In the genomic region with DNA sequence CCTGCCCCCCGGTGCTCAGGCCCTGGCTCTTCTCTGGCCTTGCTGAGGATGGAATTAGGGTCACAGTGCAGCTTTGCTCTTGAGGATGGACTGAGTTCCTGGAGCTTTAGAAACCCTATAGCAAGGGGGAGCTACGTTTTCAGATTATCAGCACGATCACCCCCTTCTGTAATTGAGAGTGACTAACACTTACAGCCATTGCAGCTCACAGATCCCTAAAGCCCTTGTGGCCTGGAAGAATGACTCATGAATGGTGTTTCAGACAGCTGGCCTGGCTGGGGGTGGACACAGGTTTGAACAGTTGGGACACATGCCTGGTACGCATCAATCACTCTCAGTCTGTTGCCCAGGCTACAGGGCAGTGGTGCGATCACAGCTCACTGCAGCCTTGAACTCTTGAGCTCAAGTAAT, we compare ENCODE assay signal across 1 cellular context.
TF ChIP-seq lines count a peak whose summit lies in the region.

No MANE protein-coding gene starts in this region.

TF ChIP-seq in K562, 482 proteins besides CTCF, POLR2A, EP300 and RAD21 (continued from another document):
- TF ChIP-seq, protein P1, sequence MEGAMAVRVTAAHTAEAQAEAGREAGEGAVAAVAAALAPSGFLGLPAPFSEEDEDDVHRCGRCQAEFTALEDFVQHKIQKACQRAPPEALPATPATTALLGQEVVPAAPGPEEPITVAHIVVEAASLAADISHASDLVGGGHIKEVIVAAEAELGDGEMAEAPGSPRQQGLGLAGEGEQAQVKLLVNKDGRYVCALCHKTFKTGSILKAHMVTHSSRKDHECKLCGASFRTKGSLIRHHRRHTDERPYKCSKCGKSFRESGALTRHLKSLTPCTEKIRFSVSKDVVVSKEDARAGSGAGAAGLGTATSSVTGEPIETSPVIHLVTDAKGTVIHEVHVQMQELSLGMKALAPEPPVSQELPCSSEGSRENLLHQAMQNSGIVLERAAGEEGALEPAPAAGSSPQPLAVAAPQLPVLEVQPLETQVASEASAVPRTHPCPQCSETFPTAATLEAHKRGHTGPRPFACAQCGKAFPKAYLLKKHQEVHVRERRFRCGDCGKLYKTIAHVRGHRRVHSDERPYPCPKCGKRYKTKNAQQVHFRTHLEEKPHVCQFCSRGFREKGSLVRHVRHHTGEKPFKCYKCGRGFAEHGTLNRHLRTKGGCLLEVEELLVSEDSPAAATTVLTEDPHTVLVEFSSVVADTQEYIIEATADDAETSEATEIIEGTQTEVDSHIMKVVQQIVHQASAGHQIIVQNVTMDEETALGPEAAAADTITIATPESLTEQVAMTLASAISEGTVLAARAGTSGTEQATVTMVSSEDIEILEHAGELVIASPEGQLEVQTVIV (CRISPR knock-in tag; IDR thresholded peaks at IDR 0.05; ENCODE audit: borderline replicate concordance): no peak
- TF ChIP-seq ZNF124 (CRISPR knock-in tag; IDR thresholded peaks at IDR 0.05) (no peak), TEAD2 (tag; IDR thresholded peaks at IDR 0.05) (no peak), SMAD3 (CRISPR knock-in tag; conservative IDR thresholded peaks at IDR 0.05) (no peak), JUND (IDR thresholded peaks at IDR 0.05; ENCODE audit: borderline replicate concordance, low read depth, low read length) (peak; percentile 98), JUND (tag; IDR thresholded peaks at IDR 0.05; ENCODE audit: borderline replicate concordance, low read depth, low read length) (peak; percentile 91), NFYB (IDR thresholded peaks at IDR 0.05; ENCODE audit: extremely low read depth, insufficient read length) (no peak), C11orf30 (IDR thresholded peaks at IDR 0.05; ENCODE audit: low read depth) (peak; percentile 59), DPF2 (IDR thresholded peaks at IDR 0.05) (peak; percentile 93), CCNT2 (IDR thresholded peaks at IDR 0.05; ENCODE audit: borderline replicate concordance, extremely low read depth, insufficient read length, low read depth, low read length) (peak; percentile 38), ZNF707 (CRISPR knock-in tag; conservative IDR thresholded peaks at IDR 0.05) (no peak), ELF1 (tag; IDR thresholded peaks at IDR 0.05) (no peak), HMGN3 (IDR thresholded peaks at IDR 0.05; ENCODE audit: borderline replicate concordance, extremely low read depth, insufficient read length, low read depth, low read length) (no peak), ZNF224 (CRISPR knock-in tag; IDR thresholded peaks at IDR 0.05) (no peak), ZNF586 (CRISPR knock-in tag; conservative IDR thresholded peaks at IDR 0.05) (no peak), CBX1 (IDR thresholded peaks at IDR 0.05; ENCODE audit: low read depth) (no peak), MCM7 (IDR thresholded peaks at IDR 0.05) (no peak), KLF13 (tag; IDR thresholded peaks at IDR 0.05; ENCODE audit: borderline replicate concordance, low read depth) (no peak), ASH1L (IDR thresholded peaks at IDR 0.05; ENCODE audit: borderline replicate concordance, low read depth, partially characterized antibody) (no peak), NELFE (IDR thresholded peaks at IDR 0.05; ENCODE audit: insufficient read depth, insufficient read length) (no peak), SOX6 (IDR thresholded peaks at IDR 0.05) (peak; percentile 78), BRD9 (IDR thresholded peaks at IDR 0.05; ENCODE audit: low read depth, partially characterized antibody) (no peak), ARID1B (IDR thresholded peaks at IDR 0.05) (peak; percentile 90), FOS (IDR thresholded peaks at IDR 0.05; ENCODE audit: extremely low read depth, insufficient read length) (peak; percentile 57), PHB2 (IDR thresholded peaks at IDR 0.05; ENCODE audit: low read depth) (no peak), ZNF175 (CRISPR knock-in tag; IDR thresholded peaks at IDR 0.05; ENCODE audit: low read depth) (no peak), RBM14 (IDR thresholded peaks at IDR 0.05; ENCODE audit: borderline replicate concordance, insufficient read depth, low read depth, low read length) (no peak), XRCC3 (IDR thresholded peaks at IDR 0.05) (no peak), SLC30A9 (CRISPR knock-in tag; IDR thresholded peaks at IDR 0.05) (no peak), ZNF436 (CRISPR knock-in tag; IDR thresholded peaks at IDR 0.05) (no peak), ZNF766 (CRISPR knock-in tag; conservative IDR thresholded peaks at IDR 0.05) (peak; percentile 88; the same call in 1 of the 2 replicates), POLR2B (IDR thresholded peaks at IDR 0.05; ENCODE audit: low read depth, partially characterized antibody) (no peak), SMARCC2 (IDR thresholded peaks at IDR 0.05; ENCODE audit: low read depth) (peak; percentile 76), ZBTB1 (CRISPR knock-in tag; IDR thresholded peaks at IDR 0.05; ENCODE audit: borderline replicate concordance, low read depth) (no peak), TSC22D4 (tag; IDR thresholded peaks at IDR 0.05) (no peak), ZKSCAN1 (IDR thresholded peaks at IDR 0.05; ENCODE audit: low read depth, low read length) (no peak), GTF2F1 (IDR thresholded peaks at IDR 0.05; ENCODE audit: low read depth, low read length) (no peak), LCOR (CRISPR knock-in tag; IDR thresholded peaks at IDR 0.05) (no peak), DACH1 (IDR thresholded peaks at IDR 0.05; ENCODE audit: partially characterized antibody) (peak; percentile 77), POLR2AphosphoS5 (IDR thresholded peaks at IDR 0.05; ENCODE audit: control insufficient read depth, insufficient read depth, low read depth, low read length) (peak; percentile 45; the same call in 1 of the 2 replicates), FOXJ2 (tag; IDR thresholded peaks at IDR 0.05) (peak; percentile 60; the same call in 1 of the 2 replicates), RFX5 (IDR thresholded peaks at IDR 0.05; ENCODE audit: low read depth, low read length) (no peak), HDAC2 (IDR thresholded peaks at IDR 0.05) (0 out of 2 replicates have a peak, but pooled peaks have one; percentile 34), POLR2H (tag; IDR thresholded peaks at IDR 0.05; ENCODE audit: low read depth) (no peak), SNRNP70 (optimal IDR thresholded peaks at IDR 0.05; ENCODE audit: low read depth, low read length) (no peak)
- TF ChIP-seq, protein P2, sequence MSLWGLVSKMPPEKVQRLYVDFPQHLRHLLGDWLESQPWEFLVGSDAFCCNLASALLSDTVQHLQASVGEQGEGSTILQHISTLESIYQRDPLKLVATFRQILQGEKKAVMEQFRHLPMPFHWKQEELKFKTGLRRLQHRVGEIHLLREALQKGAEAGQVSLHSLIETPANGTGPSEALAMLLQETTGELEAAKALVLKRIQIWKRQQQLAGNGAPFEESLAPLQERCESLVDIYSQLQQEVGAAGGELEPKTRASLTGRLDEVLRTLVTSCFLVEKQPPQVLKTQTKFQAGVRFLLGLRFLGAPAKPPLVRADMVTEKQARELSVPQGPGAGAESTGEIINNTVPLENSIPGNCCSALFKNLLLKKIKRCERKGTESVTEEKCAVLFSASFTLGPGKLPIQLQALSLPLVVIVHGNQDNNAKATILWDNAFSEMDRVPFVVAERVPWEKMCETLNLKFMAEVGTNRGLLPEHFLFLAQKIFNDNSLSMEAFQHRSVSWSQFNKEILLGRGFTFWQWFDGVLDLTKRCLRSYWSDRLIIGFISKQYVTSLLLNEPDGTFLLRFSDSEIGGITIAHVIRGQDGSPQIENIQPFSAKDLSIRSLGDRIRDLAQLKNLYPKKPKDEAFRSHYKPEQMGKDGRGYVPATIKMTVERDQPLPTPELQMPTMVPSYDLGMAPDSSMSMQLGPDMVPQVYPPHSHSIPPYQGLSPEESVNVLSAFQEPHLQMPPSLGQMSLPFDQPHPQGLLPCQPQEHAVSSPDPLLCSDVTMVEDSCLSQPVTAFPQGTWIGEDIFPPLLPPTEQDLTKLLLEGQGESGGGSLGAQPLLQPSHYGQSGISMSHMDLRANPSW (CRISPR knock-in tag; IDR thresholded peaks at IDR 0.05): no peak
- TF ChIP-seq, protein P3, sequence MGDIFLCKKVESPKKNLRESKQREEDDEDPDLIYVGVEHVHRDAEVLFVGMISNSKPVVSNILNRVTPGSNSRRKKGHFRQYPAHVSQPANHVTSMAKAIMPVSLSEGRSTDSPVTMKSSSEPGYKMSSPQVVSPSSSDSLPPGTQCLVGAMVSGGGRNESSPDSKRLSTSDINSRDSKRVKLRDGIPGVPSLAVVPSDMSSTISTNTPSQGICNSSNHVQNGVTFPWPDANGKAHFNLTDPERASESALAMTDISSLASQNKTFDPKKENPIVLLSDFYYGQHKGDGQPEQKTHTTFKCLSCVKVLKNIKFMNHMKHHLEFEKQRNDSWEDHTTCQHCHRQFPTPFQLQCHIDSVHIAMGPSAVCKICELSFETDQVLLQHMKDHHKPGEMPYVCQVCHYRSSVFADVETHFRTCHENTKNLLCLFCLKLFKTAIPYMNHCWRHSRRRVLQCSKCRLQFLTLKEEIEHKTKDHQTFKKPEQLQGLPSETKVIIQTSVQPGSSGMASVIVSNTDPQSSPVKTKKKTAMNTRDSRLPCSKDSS (IDR thresholded peaks at IDR 0.05; ENCODE audit: low read depth, partially characterized antibody): no peak
- TF ChIP-seq, protein P4, sequence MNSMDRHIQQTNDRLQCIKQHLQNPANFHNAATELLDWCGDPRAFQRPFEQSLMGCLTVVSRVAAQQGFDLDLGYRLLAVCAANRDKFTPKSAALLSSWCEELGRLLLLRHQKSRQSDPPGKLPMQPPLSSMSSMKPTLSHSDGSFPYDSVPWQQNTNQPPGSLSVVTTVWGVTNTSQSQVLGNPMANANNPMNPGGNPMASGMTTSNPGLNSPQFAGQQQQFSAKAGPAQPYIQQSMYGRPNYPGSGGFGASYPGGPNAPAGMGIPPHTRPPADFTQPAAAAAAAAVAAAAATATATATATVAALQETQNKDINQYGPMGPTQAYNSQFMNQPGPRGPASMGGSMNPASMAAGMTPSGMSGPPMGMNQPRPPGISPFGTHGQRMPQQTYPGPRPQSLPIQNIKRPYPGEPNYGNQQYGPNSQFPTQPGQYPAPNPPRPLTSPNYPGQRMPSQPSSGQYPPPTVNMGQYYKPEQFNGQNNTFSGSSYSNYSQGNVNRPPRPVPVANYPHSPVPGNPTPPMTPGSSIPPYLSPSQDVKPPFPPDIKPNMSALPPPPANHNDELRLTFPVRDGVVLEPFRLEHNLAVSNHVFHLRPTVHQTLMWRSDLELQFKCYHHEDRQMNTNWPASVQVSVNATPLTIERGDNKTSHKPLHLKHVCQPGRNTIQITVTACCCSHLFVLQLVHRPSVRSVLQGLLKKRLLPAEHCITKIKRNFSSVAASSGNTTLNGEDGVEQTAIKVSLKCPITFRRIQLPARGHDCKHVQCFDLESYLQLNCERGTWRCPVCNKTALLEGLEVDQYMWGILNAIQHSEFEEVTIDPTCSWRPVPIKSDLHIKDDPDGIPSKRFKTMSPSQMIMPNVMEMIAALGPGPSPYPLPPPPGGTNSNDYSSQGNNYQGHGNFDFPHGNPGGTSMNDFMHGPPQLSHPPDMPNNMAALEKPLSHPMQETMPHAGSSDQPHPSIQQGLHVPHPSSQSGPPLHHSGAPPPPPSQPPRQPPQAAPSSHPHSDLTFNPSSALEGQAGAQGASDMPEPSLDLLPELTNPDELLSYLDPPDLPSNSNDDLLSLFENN (IDR thresholded peaks at IDR 0.05; ENCODE audit: low read depth in 2 of 2, low read length in 2 of 2): peak in 1 of 2 experiments; percentile 43; a peak in 1 of 4 replicates
- TF ChIP-seq, protein P5, sequence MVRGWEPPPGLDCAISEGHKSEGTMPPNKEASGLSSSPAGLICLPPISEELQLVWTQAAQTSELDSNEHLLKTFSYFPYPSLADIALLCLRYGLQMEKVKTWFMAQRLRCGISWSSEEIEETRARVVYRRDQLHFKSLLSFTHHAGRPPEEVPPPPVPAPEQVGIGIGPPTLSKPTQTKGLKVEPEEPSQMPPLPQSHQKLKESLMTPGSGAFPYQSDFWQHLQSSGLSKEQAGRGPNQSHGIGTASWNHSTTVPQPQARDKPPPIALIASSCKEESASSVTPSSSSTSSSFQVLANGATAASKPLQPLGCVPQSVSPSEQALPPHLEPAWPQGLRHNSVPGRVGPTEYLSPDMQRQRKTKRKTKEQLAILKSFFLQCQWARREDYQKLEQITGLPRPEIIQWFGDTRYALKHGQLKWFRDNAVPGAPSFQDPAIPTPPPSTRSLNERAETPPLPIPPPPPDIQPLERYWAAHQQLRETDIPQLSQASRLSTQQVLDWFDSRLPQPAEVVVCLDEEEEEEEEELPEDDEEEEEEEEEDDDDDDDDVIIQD (CRISPR knock-in tag; IDR thresholded peaks at IDR 0.05): no peak
- TF ChIP-seq, protein P6, sequence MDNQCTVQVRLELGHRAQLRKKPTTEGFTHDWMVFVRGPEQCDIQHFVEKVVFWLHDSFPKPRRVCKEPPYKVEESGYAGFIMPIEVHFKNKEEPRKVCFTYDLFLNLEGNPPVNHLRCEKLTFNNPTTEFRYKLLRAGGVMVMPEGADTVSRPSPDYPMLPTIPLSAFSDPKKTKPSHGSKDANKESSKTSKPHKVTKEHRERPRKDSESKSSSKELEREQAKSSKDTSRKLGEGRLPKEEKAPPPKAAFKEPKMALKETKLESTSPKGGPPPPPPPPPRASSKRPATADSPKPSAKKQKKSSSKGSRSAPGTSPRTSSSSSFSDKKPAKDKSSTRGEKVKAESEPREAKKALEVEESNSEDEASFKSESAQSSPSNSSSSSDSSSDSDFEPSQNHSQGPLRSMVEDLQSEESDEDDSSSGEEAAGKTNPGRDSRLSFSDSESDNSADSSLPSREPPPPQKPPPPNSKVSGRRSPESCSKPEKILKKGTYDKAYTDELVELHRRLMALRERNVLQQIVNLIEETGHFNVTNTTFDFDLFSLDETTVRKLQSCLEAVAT (IDR thresholded peaks at IDR 0.05): peak in 1 of 2 experiments; percentile 91; a peak in 2 of 4 replicates
